ENCODE assay signal across 24 cellular contexts in the genomic region with DNA sequence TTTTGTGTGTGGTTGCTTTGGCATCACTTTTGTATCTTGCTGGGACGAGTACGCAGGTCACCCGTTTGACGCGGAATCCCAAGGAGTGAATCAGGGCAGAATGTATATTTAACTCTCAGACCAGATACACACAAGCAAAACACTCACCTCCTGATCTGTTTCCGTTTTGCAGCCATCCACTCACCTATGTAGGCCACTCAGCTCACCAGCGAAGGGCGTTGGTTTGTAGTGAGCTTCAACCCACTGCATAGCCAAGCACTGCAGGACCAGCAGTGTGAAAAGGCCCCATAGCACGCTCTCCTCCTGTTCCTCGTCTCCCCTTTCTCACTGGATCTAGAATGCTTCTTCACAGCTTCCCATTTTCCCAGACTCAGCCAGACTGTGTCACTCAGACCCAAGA.
"Had no signal": no experiment of that assay in that cellular context is flagged by ENCODE, and none has a peak within 500 bp of the region (broad histone marks: within the 10 kb centered on the region; RNA-seq: fewer than 3 reads in every experiment).

No MANE protein-coding gene starts in this region.

- H3K27ac ChIP-seq: coronary artery, epithelial cell of prostate, left ventricle myocardium inferior, pancreas, psoas muscle, right atrium auricular region, vagina had no signal

- ATAC-seq: activated CD8-positive, alpha-beta memory T cell treated with anti-CD3 and anti-CD28 coated beads, Interleukin-2, amount 10 ng/mL, durations not matched to agents 7 days and 5 days; activated naive CD8-positive, alpha-beta T cell treated with anti-CD3 and anti-CD28 coated beads, Interleukin-2, amount 50 U/mL, for 24 hours; pancreas; psoas muscle; T-helper 17 cell had no signal

- H3K36me3 Mint-ChIP-seq: activated CD8-positive, alpha-beta memory T cell treated with anti-CD3 and anti-CD28 coated beads, Interleukin-2, amount 10 ng/mL, durations not matched to agents 7 days and 5 days had no signal

- H3K9me3 Mint-ChIP-seq: activated CD4-positive, alpha-beta memory T cell treated with anti-CD3 and anti-CD28 coated beads, Interleukin-2, amount 10 ng/mL, durations not matched to agents 7 days and 5 days; activated CD4-positive, alpha-beta T cell treated with anti-CD3 and anti-CD28 coated beads, Interleukin-2, amount 10 ng/mL, durations not matched to agents 24 days and 14 days; activated naive CD8-positive, alpha-beta T cell treated with anti-CD3 and anti-CD28 coated beads, Interleukin-2, amount 50 U/mL, for 24 hours; activated T-helper 1 cell treated with anti-CD3 and anti-CD28 coated beads, Interleukin-12 subunit alpha, Interleukin-12 subunit beta, Interleukin-2, Interleukin-4 antibody, amounts not matched to agents 30 ng/mL and 10 ng/mL and 1 ng/mL, durations not matched to agents 14 hours and 24 hours and 36 hours; central memory CD8-positive, alpha-beta T cell; natural killer cell treated with Interleukin-12 subunit alpha and Interleukin-12 subunit beta and Interleukin-15 and Interleukin-18, amount 100 ng/mL, for 72 hours had no signal

- H3K4me1 Mint-ChIP-seq: activated CD4-positive, alpha-beta memory T cell treated with anti-CD3 and anti-CD28 coated beads, Interleukin-2, amount 10 ng/mL, durations not matched to agents 7 days and 5 days; activated CD4-positive, alpha-beta T cell treated with anti-CD3 and anti-CD28 coated beads, Interleukin-2, amount 10 ng/mL, durations not matched to agents 24 days and 14 days; activated CD8-positive, alpha-beta memory T cell treated with anti-CD3 and anti-CD28 coated beads, Interleukin-2, amount 10 ng/mL, durations not matched to agents 7 days and 5 days; activated naive CD8-positive, alpha-beta T cell treated with anti-CD3 and anti-CD28 coated beads, Interleukin-2, amount 50 U/mL, for 24 hours; immature natural killer cell; T-helper 17 cell had no signal

- H3K27me3 ChIP-seq: pancreas, right atrium auricular region, tibial nerve, vagina had no signal

- DNase-seq: activated CD4-positive, alpha-beta memory T cell treated with anti-CD3 and anti-CD28 coated beads, Interleukin-2, amount 10 ng/mL, durations not matched to agents 7 days and 5 days; activated CD4-positive, alpha-beta T cell treated with anti-CD3 and anti-CD28 coated beads, Interleukin-2, amount 10 ng/mL, durations not matched to agents 24 days and 14 days; activated CD8-positive, alpha-beta memory T cell treated with anti-CD3 and anti-CD28 coated beads, Interleukin-2, amount 10 ng/mL, durations not matched to agents 7 days and 5 days; activated gamma-delta T cell; activated naive CD4-positive, alpha-beta T cell treated with anti-CD3 and anti-CD28 coated beads, Interleukin-2, amount 50 U/mL, for 16 hours; activated naive CD8-positive, alpha-beta T cell treated with anti-CD3 and anti-CD28 coated beads, Interleukin-2, amount 50 U/mL, for 24 hours; anterior cingulate cortex; endodermal cell; immature natural killer cell; left ventricle myocardium inferior; pancreas; psoas muscle; stimulated activated CD4-positive, alpha-beta T cell treated with anti-CD3 and anti-CD28 coated beads, Interleukin-4, amount 100 ng/mL, for 24 hours; stimulated activated naive CD4-positive, alpha-beta T cell treated with Interleukin-2 at 50 U/mL for 16 hours; T-helper 17 cell had no signal

- H3K4me1 ChIP-seq: pancreas had no signal

- H3K4me3 Mint-ChIP-seq: activated CD4-positive, alpha-beta memory T cell treated with anti-CD3 and anti-CD28 coated beads, Interleukin-2, amount 10 ng/mL, durations not matched to agents 7 days and 5 days; activated CD4-positive, alpha-beta T cell treated with anti-CD3 and anti-CD28 coated beads, Interleukin-2, amount 10 ng/mL, durations not matched to agents 24 days and 14 days; activated CD8-positive, alpha-beta memory T cell treated with anti-CD3 and anti-CD28 coated beads, Interleukin-2, amount 10 ng/mL, durations not matched to agents 7 days and 5 days; activated naive CD8-positive, alpha-beta T cell treated with anti-CD3 and anti-CD28 coated beads, Interleukin-2, amount 50 U/mL, for 24 hours; activated T-helper 1 cell treated with anti-CD3 and anti-CD28 coated beads, Interleukin-12 subunit alpha, Interleukin-12 subunit beta, Interleukin-2, Interleukin-4 antibody, amounts not matched to agents 30 ng/mL and 10 ng/mL and 1 ng/mL, durations not matched to agents 14 hours and 24 hours and 36 hours; central memory CD8-positive, alpha-beta T cell; endodermal cell; immature natural killer cell; natural killer cell treated with Interleukin-12 subunit alpha and Interleukin-12 subunit beta and Interleukin-15 and Interleukin-18, amount 100 ng/mL, for 72 hours; T-helper 17 cell had no signal

- H3K27ac Mint-ChIP-seq: activated CD4-positive, alpha-beta memory T cell treated with anti-CD3 and anti-CD28 coated beads, Interleukin-2, amount 10 ng/mL, durations not matched to agents 7 days and 5 days; activated CD4-positive, alpha-beta T cell treated with anti-CD3 and anti-CD28 coated beads, Interleukin-2, amount 10 ng/mL, durations not matched to agents 24 days and 14 days; activated CD8-positive, alpha-beta memory T cell treated with anti-CD3 and anti-CD28 coated beads, Interleukin-2, amount 10 ng/mL, durations not matched to agents 7 days and 5 days; activated naive CD8-positive, alpha-beta T cell treated with anti-CD3 and anti-CD28 coated beads, Interleukin-2, amount 50 U/mL, for 24 hours; activated T-helper 1 cell treated with anti-CD3 and anti-CD28 coated beads, Interleukin-12 subunit alpha, Interleukin-12 subunit beta, Interleukin-2, Interleukin-4 antibody, amounts not matched to agents 30 ng/mL and 10 ng/mL and 1 ng/mL, durations not matched to agents 14 hours and 24 hours and 36 hours; endodermal cell; immature natural killer cell; natural killer cell treated with Interleukin-12 subunit alpha and Interleukin-12 subunit beta and Interleukin-15 and Interleukin-18, amount 100 ng/mL, for 72 hours; T-helper 17 cell had no signal

- H3K9me3 ChIP-seq: pancreas, psoas muscle, right atrium auricular region, vagina had no signal

- H3K4me3 ChIP-seq: coronary artery, left ventricle myocardium inferior, pancreas, psoas muscle, right atrium auricular region, tibial nerve, vagina had no signal

- H3K36me3 ChIP-seq: pancreas had no signal

- H3K27me3 Mint-ChIP-seq: brain; central memory CD8-positive, alpha-beta T cell had no signal
